In the genomic region with DNA sequence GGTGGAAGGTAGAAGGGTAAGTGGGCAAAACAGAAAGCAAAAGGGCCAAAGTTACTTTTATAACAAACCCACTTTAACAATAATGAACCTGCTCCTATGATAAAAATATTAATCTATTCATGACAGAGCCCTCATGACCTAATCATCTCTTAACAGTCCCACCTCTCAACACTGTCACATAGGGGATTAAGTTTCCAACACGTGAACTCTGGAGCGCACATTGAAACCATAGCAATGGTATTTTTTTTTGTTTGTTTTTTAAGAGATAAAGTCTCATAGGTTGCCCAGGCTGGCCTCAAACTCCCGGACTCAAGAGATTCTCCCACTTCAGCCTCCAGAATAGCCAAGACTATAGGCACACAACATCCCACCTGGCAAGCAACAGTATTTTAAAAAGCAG, we compare ENCODE assay signal across 26 cellular contexts.
"Had no signal": no experiment of that assay in that cellular context is flagged by ENCODE, and none has a peak within 500 bp of the region (broad histone marks: within the 10 kb centered on the region; RNA-seq: fewer than 3 reads in every experiment).

No MANE protein-coding gene starts in this region.

- H3K4me3 ChIP-seq: esophagus squamous epithelium, heart right ventricle, left lung, ovary, psoas muscle, skin epidermis, thoracic aorta, tibial nerve, upper lobe of left lung had no signal

- ATAC-seq: heart right ventricle; left cardiac atrium; left lung; naive thymus-derived CD4-positive, alpha-beta T cell; psoas muscle; right cardiac atrium; stimulated activated naive B cell treated with anti-CD40 and anti-IgM and Interleukin-4, amounts not matched to agents 10 μg/mL and 1 μg/mL and 100 μg/mL, for 72 hours had no signal

- H3K9me3 ChIP-seq: esophagus squamous epithelium, ovary, psoas muscle, upper lobe of left lung had no signal

- H3K27me3 Mint-ChIP-seq: naive thymus-derived CD4-positive, alpha-beta T cell; stimulated activated naive B cell treated with anti-CD40 and anti-IgM and Interleukin-4, amounts not matched to agents 10 μg/mL and 1 μg/mL and 100 μg/mL, for 72 hours; stimulated activated naive CD8-positive, alpha-beta T cell treated with anti-CD3 and anti-CD28 coated beads, Interleukin-15, Interleukin-2, amounts not matched to agents 100 ng/mL and 50 ng/mL, for 24 hours had no signal

- H3K27ac Mint-ChIP-seq: endodermal cell; stimulated activated naive B cell treated with anti-CD40 and anti-IgM and Interleukin-4, amounts not matched to agents 10 μg/mL and 1 μg/mL and 100 μg/mL, for 72 hours; stimulated activated naive CD8-positive, alpha-beta T cell treated with anti-CD3 and anti-CD28 coated beads, Interleukin-15, Interleukin-2, amounts not matched to agents 100 ng/mL and 50 ng/mL, for 24 hours had no signal

- DNase-seq: effector CD8-positive, alpha-beta T cell; endodermal cell; esophagus squamous epithelium; foreskin melanocyte; glutamatergic neuron; heart right ventricle; hippocampal formation; left cardiac atrium; left lung; mesendoderm; midbrain; naive thymus-derived CD4-positive, alpha-beta T cell; occipital lobe; ovary; posterior cingulate gyrus; psoas muscle; right cardiac atrium; stimulated activated CD4-positive, alpha-beta T cell treated with anti-CD3 and anti-CD28 coated beads, Interleukin-15, amount 100 ng/mL, for 24 hours; stimulated activated CD4-positive, alpha-beta T cell treated with anti-CD3 and anti-CD28 coated beads, Interleukin-2, amount 100 ng/mL, for 48 hours; stimulated activated naive B cell treated with anti-CD40 and anti-IgM and Interleukin-4, amounts not matched to agents 10 μg/mL and 1 μg/mL and 100 μg/mL, for 72 hours; upper lobe of left lung had no signal

- H3K4me3 Mint-ChIP-seq: endodermal cell; naive thymus-derived CD4-positive, alpha-beta T cell; stimulated activated naive B cell treated with anti-CD40 and anti-IgM and Interleukin-4, amounts not matched to agents 10 μg/mL and 1 μg/mL and 100 μg/mL, for 72 hours; stimulated activated naive CD8-positive, alpha-beta T cell treated with anti-CD3 and anti-CD28 coated beads, Interleukin-15, Interleukin-2, amounts not matched to agents 100 ng/mL and 50 ng/mL, for 24 hours had no signal

- H3K27ac ChIP-seq: epithelial cell of prostate, esophagus squamous epithelium, heart right ventricle, left lung, ovary, psoas muscle, skin epidermis, thoracic aorta, tibial nerve, upper lobe of left lung had no signal
